ENCODE assay signal across 8 cellular contexts in the genomic region with DNA sequence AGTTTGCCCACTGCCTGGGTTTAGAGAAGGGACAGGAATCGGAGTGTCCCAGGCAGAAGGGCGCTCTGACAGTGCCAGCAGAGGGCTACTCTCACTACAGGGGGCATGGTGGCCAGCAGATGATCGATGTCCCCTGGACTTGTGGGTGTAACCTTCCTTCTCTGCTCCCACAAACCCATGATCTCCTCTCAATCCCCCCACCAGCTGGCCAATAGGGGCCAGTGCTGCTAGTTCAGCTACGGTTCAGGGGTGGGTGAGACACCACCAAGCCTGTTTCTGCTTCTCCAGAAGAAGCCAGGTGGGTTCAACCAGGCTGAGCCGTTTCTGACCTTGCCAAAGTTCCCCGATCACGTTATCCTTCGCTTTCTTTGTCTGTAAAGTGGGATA. TPM values are rescaled to one million over a fixed set of nuclear protein-coding genes. Genes with fewer than 3 reads are reported as not detected.
DNase-seq lines count a peak whose midpoint lies in the region; ATAC-seq, FAIRE-seq and TF ChIP-seq lines count a peak whose summit lies in the region.

No MANE protein-coding gene starts in this region.

- ATAC-seq in GM18511 (IDR thresholded peaks at IDR 0.05; ENCODE audit: unreplicated experiment) (peak; percentile 5), sciatic nerve (peak; percentile 7)

- no peaks in the 10 kb centered on the region for H3K4me1 ChIP-seq in OCI-LY3 (ENCODE audit: low read length)
- peaks cover 15% of the 10 kb centered on the region for H3K4me1 ChIP-seq in endothelial cell of umbilical vein (ENCODE audit: control insufficient read depth, extremely low read depth, insufficient read depth, low read length)

- no TSS peak for BruUV-seq in endothelial cell of umbilical vein (replicated peaks; lab: Mats Ljungman, UMichigan)

- dilution Hi-C loops in endothelial cell of umbilical vein (cut with MboI; ENCODE audit: extremely low pct_ligation_motif_present, low sequenced_read_pairs), result no loop called here

- H3K79me2 ChIP-seq in OCI-LY3 (ENCODE audit: low read length), result no peaks in the 10 kb centered on the region
- H3K79me2 ChIP-seq in endothelial cell of umbilical vein (ENCODE audit: control insufficient read depth, insufficient read depth, low read length), result no peaks in the 10 kb centered on the region

- POLR2A ChIA-PET in endothelial cell of umbilical vein (lab: Charles Lee), result interaction anchor here (0.6 kb wide), 1 partner anchor 22 kb away, joined by 4 read pairs; no protein-coding TSS in a partner anchor

- H3K9me3 ChIP-seq in OCI-LY3 (ENCODE audit: insufficient read depth, low read length) (no peaks in the 10 kb centered on the region), endothelial cell of umbilical vein (replicated peaks; ENCODE audit: control insufficient read depth, insufficient read depth, low read length) (no peaks in the 10 kb centered on the region)

- H4K20me1 ChIP-seq in OCI-LY3 (ENCODE audit: insufficient read depth, low read length), result no peaks in the 10 kb centered on the region
- H4K20me1 ChIP-seq in endothelial cell of umbilical vein (replicated peaks; ENCODE audit: control insufficient read depth, extremely low read depth, insufficient read depth, low read length), result no peaks in the 10 kb centered on the region

- TF ChIP-seq CTCF in OCI-LY3 (IDR thresholded peaks at IDR 0.05; ENCODE audit: low read depth, low read length) (no peak), endothelial cell of umbilical vein (IDR thresholded peaks at IDR 0.05; ENCODE audit: extremely low read depth in 1 of 2, insufficient read depth in 1 of 2, low read depth in 1 of 2, low read length in 2 of 2) (no peak)

- TF ChIP-seq POLR2A in endothelial cell of umbilical vein (IDR thresholded peaks at IDR 0.05; ENCODE audit: low read depth, low read length), result no peak

- H3K9me1 ChIP-seq in endothelial cell of umbilical vein (replicated peaks; ENCODE audit: control insufficient read depth, extremely low read depth, insufficient read depth, low read length), result no peaks in the 10 kb centered on the region

- CTCF ChIA-PET in endothelial cell of umbilical vein (lab: Charles Lee), result interaction anchor here (0.6 to 5.1 kb wide), 39 partner anchors 8 to 516 kb away, joined by 3 to 149 read pairs (median 5); a partner anchor contains a TSS

- H3K36me3 ChIP-seq in OCI-LY3 (replicated peaks; ENCODE audit: low read depth, low read length) (no peaks in the 10 kb centered on the region), endothelial cell of umbilical vein (ENCODE audit: control insufficient read depth in 2 of 2, extremely low read depth in 1 of 2, insufficient read depth in 2 of 2, low read length in 2 of 2) (no peaks in the 10 kb centered on the region)

- H3K4me3 ChIP-seq in OCI-LY3 (ENCODE audit: low read length), result no peak overlapping the region
- H3K4me3 ChIP-seq in endothelial cell of umbilical vein (replicated peaks in 1 of 3; ENCODE audit: insufficient read depth in 1 of 3, low read depth in 1 of 3, low read length in 3 of 3), result no peak overlapping the region

- no peak overlapping the region for H3K27ac ChIP-seq in OCI-LY3 (ENCODE audit: low read length)
- H3K27ac ChIP-seq in endothelial cell of umbilical vein (ENCODE audit: insufficient read depth, low read depth, low read length), result no peak overlapping the region

- peak; percentile 16 for DNase-seq in endothelial cell of umbilical vein (ENCODE audit: low read depth, low spot score)
- DNase-seq in sciatic nerve (ENCODE audit: low spot score), result no peak
- no peak for DNase-seq in NCI-H2081 (lab: John Stamatoyannopoulos, UW)
- no peak for DNase-seq in midbrain (lab: John Stamatoyannopoulos, UW)
- DNase-seq in NCI-H345 (lab: John Stamatoyannopoulos, UW), result no peak
- DNase-seq in dedifferentiated amniotic fluid mesenchymal stem cell (ENCODE audit: extremely low spot score), result no peak

- H2AFZ ChIP-seq in OCI-LY3 (ENCODE audit: low read depth, low read length) (0 out of 2 replicates have a peak overlapping the region, but pooled peaks have one; percentile 21), endothelial cell of umbilical vein (ENCODE audit: low read depth, low read length) (peak overlapping the region; percentile 21)

- H3K27me3 ChIP-seq in OCI-LY3 (ENCODE audit: low read depth, low read length), result no peaks in the 10 kb centered on the region
- peaks cover 42 to 51% of the 10 kb centered on the region in 2 experiments for H3K27me3 ChIP-seq in endothelial cell of umbilical vein (ENCODE audit: control insufficient read depth in 2 of 2, insufficient read depth in 2 of 2, low read length in 2 of 2)

- peak overlapping the region; percentile 43 for H3K4me2 ChIP-seq in OCI-LY3 (ENCODE audit: low read length)
- peak overlapping the region; percentile 65 for H3K4me2 ChIP-seq in endothelial cell of umbilical vein (ENCODE audit: insufficient read depth, low read length)

- no peak overlapping the region for H3K9ac ChIP-seq in OCI-LY3 (ENCODE audit: low read length)
- H3K9ac ChIP-seq in endothelial cell of umbilical vein (replicated peaks; ENCODE audit: extremely low read depth, insufficient read depth, low read length), result no peak overlapping the region

- intact Hi-C loops in endothelial cell of umbilical vein (cut with micrococcal nuclease), result loop anchor here (1.0 to 2.0 kb wide), 7 partner anchors 19 to 515 kb away; no protein-coding TSS in a partner anchor
- intact Hi-C loops in sciatic nerve (cut with DNase I), result loop anchor here (2.0 to 5.0 kb wide), 2 partner anchors 217 to 402 kb away; no protein-coding TSS in a partner anchor

- FAIRE-seq in endothelial cell of umbilical vein (lab: Jason Lieb, UNC), result no peak

TF ChIP-seq in endothelial cell of umbilical vein, 7 proteins besides CTCF, POLR2A, EP300 and RAD21:
- TF ChIP-seq GATA2 (IDR thresholded peaks at IDR 0.05; ENCODE audit: insufficient read depth, insufficient read length, low read depth, low read length) (no peak), JUN (IDR thresholded peaks at IDR 0.05; ENCODE audit: borderline replicate concordance, insufficient read depth, insufficient read length, low read depth) (no peak), EZH2 (IDR thresholded peaks at IDR 0.05; ENCODE audit: borderline replicate concordance, low read depth, low read length, severe bottlenecking) (no peak), FOS (IDR thresholded peaks at IDR 0.05; ENCODE audit: borderline replicate concordance, insufficient read depth, low read length) (no peak), MYC (IDR thresholded peaks at IDR 0.05; ENCODE audit: low read depth, low read length) (no peak), POLR2AphosphoS5 (IDR thresholded peaks at IDR 0.05; ENCODE audit: insufficient read depth, low read depth, low read length) (no peak)
- TF ChIP-seq, protein P1, sequence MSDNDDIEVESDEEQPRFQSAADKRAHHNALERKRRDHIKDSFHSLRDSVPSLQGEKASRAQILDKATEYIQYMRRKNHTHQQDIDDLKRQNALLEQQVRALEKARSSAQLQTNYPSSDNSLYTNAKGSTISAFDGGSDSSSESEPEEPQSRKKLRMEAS (IDR thresholded peaks at IDR 0.05; ENCODE audit: insufficient read depth, insufficient read length), result no peak

RNA-seq across cellular contexts. Expression of a gene that starts 1.3 kb away (rescaled TPM):
- total RNA-seq in endothelial cell of umbilical vein (not detected in 2 replicates), sciatic nerve (0.67 TPM)
- not detected in 2 replicates for polyA plus RNA-seq in endothelial cell of umbilical vein
- not detected in 2 replicates for polyA plus RNA-seq in endothelial cell of umbilical vein (2011; cell fraction: cytosol; rRNA removed)
- polyA plus RNA-seq in endothelial cell of umbilical vein (2011; cell fraction: nucleus; rRNA removed), result not detected in 2 replicates
- not detected in 2 replicates for polyA plus RNA-seq in endothelial cell of umbilical vein (2012)
- polyA minus RNA-seq in endothelial cell of umbilical vein, result not detected in 2 replicates
- not detected for polyA minus RNA-seq in endothelial cell of umbilical vein (2011; cell fraction: cytosol; rRNA and poly(A)+ RNA removed)
- not detected in 2 replicates for polyA minus RNA-seq in endothelial cell of umbilical vein (2011; cell fraction: nucleus; rRNA and poly(A)+ RNA removed)

RNA-seq across cellular contexts. Expression of a gene that starts 36.6 kb away (rescaled TPM):
- total RNA-seq in endothelial cell of umbilical vein (31.2 and 31.5 TPM in 2 replicates), sciatic nerve (46.5 TPM)
- 14.6 and 16.0 TPM in 2 replicates for polyA plus RNA-seq in endothelial cell of umbilical vein
- polyA plus RNA-seq in endothelial cell of umbilical vein (2011; cell fraction: cytosol; rRNA removed), result 11.7 and 12.2 TPM in 2 replicates
- 46.4 and 50.7 TPM in 2 replicates for polyA plus RNA-seq in endothelial cell of umbilical vein (2011; cell fraction: nucleus; rRNA removed)
- polyA plus RNA-seq in endothelial cell of umbilical vein (2012), result 16.4 and 18.6 TPM in 2 replicates
- polyA minus RNA-seq in endothelial cell of umbilical vein, result 16.6 and 18.9 TPM in 2 replicates
- 5.9 TPM for polyA minus RNA-seq in endothelial cell of umbilical vein (2011; cell fraction: cytosol; rRNA and poly(A)+ RNA removed)
- polyA minus RNA-seq in endothelial cell of umbilical vein (2011; cell fraction: nucleus; rRNA and poly(A)+ RNA removed), result 37.5 and 44.7 TPM in 2 replicates
